ENCODE assay signal across 10 cellular contexts in genomic region chr5:61467766-61468482, GRCh38.
A peak's percentile ranks its signal among the peaks of the same experiment; 100 is the strongest.
DNase-seq lines count a peak whose midpoint lies in the region; FAIRE-seq and TF ChIP-seq lines count a peak whose summit lies in the region.
"Had no signal": no experiment of that assay in that cellular context is flagged by ENCODE, and none has a peak within 500 bp of the region (broad histone marks: within the 10 kb centered on the region; RNA-seq: fewer than 3 reads in every experiment).

No MANE protein-coding gene starts in this region.

- CTCF ChIA-PET in MCF 10A (lab: Yijun Ruan, JAX) = interaction anchor here (0.7 to 1.4 kb wide), 3 partner anchors 12 to 191 kb away, joined by 3 to 4 read pairs (median 3); no protein-coding TSS in a partner anchor

- H3K4me1 ChIP-seq in breast epithelium (no peaks in the 10 kb centered on the region), adipocyte (ENCODE audit: control insufficient read depth, insufficient read depth, low read length) (peaks cover 27% of the 10 kb centered on the region)

- no peak overlapping the region for H3K4me3 Mint-ChIP-seq in MCF 10A (ENCODE audit: unreplicated experiment)

- no peak overlapping the region for H3K4me3 ChIP-seq in breast epithelium
- peak overlapping the region; percentile 33 for H3K4me3 ChIP-seq in adipocyte (ENCODE audit: low read length)
- H3K4me3 ChIP-seq: skin epidermis, tibial nerve had no signal

- H3K9me3 Mint-ChIP-seq in MCF 10A (ENCODE audit: unreplicated experiment) = peaks cover 8% of the 10 kb centered on the region

- H3K36me3 Mint-ChIP-seq in MCF 10A (ENCODE audit: insufficient read depth, unreplicated experiment) = no peaks in the 10 kb centered on the region

- intact Hi-C loops in MCF 10A (cut with micrococcal nuclease) (no loop called here), breast epithelium (cut with DNase I; ENCODE audit: low total_unique reads) (no loop called here)

- no TSS peak for BruUV-seq in MCF 10A (replicated peaks; lab: Mats Ljungman, UMichigan)

- no peaks in the 10 kb centered on the region for H3K36me3 ChIP-seq in breast epithelium
- H3K36me3 ChIP-seq in adipocyte (ENCODE audit: control insufficient read depth, insufficient read depth, low read length, severe bottlenecking) = no peaks in the 10 kb centered on the region
- H3K36me3 ChIP-seq: tibial nerve had no signal

- POLR2A ChIA-PET in MCF 10A (lab: Yijun Ruan, JAX) = interaction anchor here (0.6 to 1.1 kb wide), 4 partner anchors 8 to 196 kb away, joined by 3 to 6 read pairs (median 4); no protein-coding TSS in a partner anchor

- peak; percentile 13 for DNase-seq in MCF 10A (ENCODE audit: unreplicated experiment)
- no peak for DNase-seq in breast epithelium (ENCODE audit: low spot score in 2 of 2)
- DNase-seq in adipocyte (ENCODE audit: low read depth) = peak; percentile 54
- DNase-seq in iris pigment epithelial cell (ENCODE audit: low read depth) = peak; percentile 44
- peak; percentile 23 for DNase-seq in urothelium cell line (ENCODE audit: low spot score)
- no peak for DNase-seq in activated effector memory CD4-positive, alpha-beta T cell treated with anti-CD3 and anti-CD28 coated beads, Interleukin-2, amount 50 U/mL, for 16 hours
- no peak for DNase-seq in activated CD4-positive, alpha-beta T cell treated with anti-CD3 and anti-CD28 coated beads for 48 hours
- DNase-seq in effector CD8-positive, alpha-beta T cell (lab: John Stamatoyannopoulos, UW) = no peak

- no peak for TF ChIP-seq POLR2A in breast epithelium (IDR thresholded peaks at IDR 0.05)

- no peaks in the 10 kb centered on the region for H3K27me3 ChIP-seq in breast epithelium
- no peaks in the 10 kb centered on the region for H3K27me3 ChIP-seq in adipocyte (replicated peaks; ENCODE audit: control insufficient read depth, insufficient read depth, low read length)
- H3K27me3 ChIP-seq: tibial nerve had no signal

- H3K9ac ChIP-seq in adipocyte (ENCODE audit: low read length) = no peak overlapping the region

- H3K27ac Mint-ChIP-seq in MCF 10A (ENCODE audit: low read depth, unreplicated experiment) = peak overlapping the region; percentile 70

- no peak overlapping the region for H3K27ac ChIP-seq in breast epithelium
- H3K27ac ChIP-seq: skin epidermis, tibial nerve had no signal

- H3K27me3 Mint-ChIP-seq in MCF 10A (ENCODE audit: insufficient read depth, unreplicated experiment) = no peaks in the 10 kb centered on the region

- FAIRE-seq in urothelium cell line (lab: Jason Lieb, UNC) = no peak

- H3K4me1 Mint-ChIP-seq in MCF 10A (ENCODE audit: insufficient read depth, unreplicated experiment) = peaks cover 6% of the 10 kb centered on the region

- no peak for TF ChIP-seq CTCF in MCF 10A (IDR thresholded peaks at IDR 0.05; ENCODE audit: unreplicated experiment)
- no peak for TF ChIP-seq CTCF in breast epithelium (IDR thresholded peaks at IDR 0.05)

- no peaks in the 10 kb centered on the region for H3K9me3 ChIP-seq in breast epithelium
- H3K9me3 ChIP-seq in adipocyte (ENCODE audit: control insufficient read depth, low read length) = no peaks in the 10 kb centered on the region
- H3K9me3 ChIP-seq: tibial nerve had no signal

Comparison
In these comparisons a context has a peak if more than half of its experiments do, and no peak if none do; other contexts are left out.
1. DNase-seq: peak in MCF 10A (single experiment), adipocyte (single experiment), iris pigment epithelial cell (single experiment) and urothelium cell line (single experiment); none in breast epithelium (0 of 2), activated effector memory CD4-positive, alpha-beta T cell treated with anti-CD3 and anti-CD28 coated beads, Interleukin-2, amount 50 U/mL, for 16 hours (single experiment), activated CD4-positive, alpha-beta T cell treated with anti-CD3 and anti-CD28 coated beads for 48 hours (single experiment) and effector CD8-positive, alpha-beta T cell (single experiment).